8 cellular contexts compared by ENCODE assay signal in the genomic region with DNA sequence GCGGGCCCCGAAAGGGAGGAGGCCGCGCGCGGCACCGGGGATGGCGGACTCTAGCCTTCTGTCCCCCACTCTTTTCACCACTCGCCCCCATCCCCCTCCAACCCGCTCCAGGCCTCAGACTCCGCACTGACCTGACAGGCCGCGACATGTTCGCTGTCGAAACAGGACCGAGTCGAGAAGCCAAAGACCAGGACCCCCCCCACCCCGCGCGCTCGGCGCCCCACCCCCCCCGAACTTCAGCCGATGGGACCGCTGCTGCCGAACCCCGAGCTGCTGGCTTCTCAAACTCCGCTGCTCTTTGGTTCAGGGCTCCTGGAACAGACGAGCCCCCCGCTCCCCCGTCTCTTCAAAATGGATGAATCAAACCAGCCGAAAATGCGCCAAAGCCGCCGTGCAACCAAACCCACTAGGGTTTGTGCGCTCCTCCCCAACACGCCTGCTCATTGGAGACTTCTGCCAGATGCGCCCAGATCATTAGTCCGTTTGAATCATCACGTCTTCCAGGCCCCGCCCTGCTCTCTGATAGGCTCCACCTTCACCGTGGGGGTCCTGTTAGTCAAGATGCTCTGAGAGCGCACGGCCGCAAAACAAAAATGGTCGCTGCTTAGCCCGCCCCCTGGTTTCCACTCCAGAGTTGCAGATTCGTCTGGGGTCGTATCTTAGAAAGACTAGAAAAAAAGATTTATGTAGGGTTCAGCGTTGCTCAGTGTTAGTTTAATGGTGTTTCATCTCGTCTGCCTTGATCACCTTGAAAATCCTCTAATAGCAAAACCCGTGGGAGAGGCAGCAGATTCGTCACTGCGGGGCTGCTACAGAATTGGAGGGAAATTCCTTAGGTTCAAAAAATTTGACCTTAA. TPM values are rescaled to one million over a fixed set of nuclear protein-coding genes. Genes with fewer than 3 reads are reported as not detected.
A peak's percentile ranks its signal among the peaks of the same experiment; 100 is the strongest.
DNase-seq lines count a peak whose midpoint lies in the region; ATAC-seq, FAIRE-seq and TF ChIP-seq lines count a peak whose summit lies in the region.

TSS of gene NUCKS1 (minus strand) at position 357 of the 857 bp plus-strand sequence. CDS start at position 148, 209 bp downstream.

- H3K27me3 ChIP-seq in pancreas (no peaks in the 10 kb centered on the region), tibial artery (no peaks in the 10 kb centered on the region)

- intact Hi-C loops in Right ventricle myocardium superior (cut with DNase I) (no loop called here), pancreas (cut with DNase I) (no loop called here), tibial artery (cut with DNase I; ENCODE audit: low total_unique reads) (loop anchor here (10.0 kb wide), 1 partner anchor 65 kb away; the partner anchor contains the start of gene SLC41A1)

- ATAC-seq in HG02763 (IDR thresholded peaks at IDR 0.05; ENCODE audit: unreplicated experiment), result peak; percentile 78
- ATAC-seq in activated naive CD8-positive, alpha-beta T cell treated with anti-CD3 and anti-CD28 coated beads, Interleukin-2, amount 50 U/mL, for 24 hours, result peak; percentile 86
- ATAC-seq in Right ventricle myocardium superior (ENCODE audit: poor library complexity), result peak; percentile 85
- ATAC-seq in pancreas, result peak; percentile 80 to 89 (median 84)

- H3K27me3 Mint-ChIP-seq in activated naive CD8-positive, alpha-beta T cell treated with anti-CD3 and anti-CD28 coated beads, Interleukin-2, amount 50 U/mL, for 24 hours, result peaks cover 3% of the 10 kb centered on the region

- peak within 1 kb of the TSS; percentile 97 for H3K27ac Mint-ChIP-seq in activated naive CD8-positive, alpha-beta T cell treated with anti-CD3 and anti-CD28 coated beads, Interleukin-2, amount 50 U/mL, for 24 hours

- peak within 1 kb of the TSS; percentile 99 for H3K4me3 Mint-ChIP-seq in activated naive CD8-positive, alpha-beta T cell treated with anti-CD3 and anti-CD28 coated beads, Interleukin-2, amount 50 U/mL, for 24 hours

- H3K27ac ChIP-seq in pancreas, result peak within 1 kb of the TSS; percentile 84 to 95 (median 93)
- H3K27ac ChIP-seq in tibial artery, result peak within 1 kb of the TSS; percentile 98 to 99

- H3K4me1 Mint-ChIP-seq in activated naive CD8-positive, alpha-beta T cell treated with anti-CD3 and anti-CD28 coated beads, Interleukin-2, amount 50 U/mL, for 24 hours, result peaks cover 44% of the 10 kb centered on the region

- peak within 1 kb of the TSS; percentile 66 for H3K4me3 ChIP-seq in GM12865 (ENCODE audit: low read depth, low read length)
- H3K4me3 ChIP-seq in pancreas, result peak within 1 kb of the TSS; percentile 71 to 83 (median 74)
- peak within 1 kb of the TSS; percentile 91 to 99 for H3K4me3 ChIP-seq in tibial artery

- 1% methylated on average over 52 to 54 of the region's 54 CpGs for WGBS in pancreas, 2 donors

- H3K9me3 ChIP-seq in pancreas, result no peaks in the 10 kb centered on the region
- H3K9me3 ChIP-seq in tibial artery, result no peaks in the 10 kb centered on the region

- H3K36me3 Mint-ChIP-seq in activated naive CD8-positive, alpha-beta T cell treated with anti-CD3 and anti-CD28 coated beads, Interleukin-2, amount 50 U/mL, for 24 hours (ENCODE audit: low read depth), result peaks cover 33% of the 10 kb centered on the region

- H3K36me3 ChIP-seq in pancreas, result no peaks in the 10 kb centered on the region
- H3K36me3 ChIP-seq in tibial artery, result no peaks in the 10 kb centered on the region

- H3K9me3 Mint-ChIP-seq in activated naive CD8-positive, alpha-beta T cell treated with anti-CD3 and anti-CD28 coated beads, Interleukin-2, amount 50 U/mL, for 24 hours, result no peaks in the 10 kb centered on the region

- TF ChIP-seq CTCF in GM12865 (IDR thresholded peaks at IDR 0.05; ENCODE audit: insufficient read depth, low read depth, low read length, missing control alignments), result no peak
- TF ChIP-seq CTCF in pancreas (IDR thresholded peaks at IDR 0.05), result no peak
- TF ChIP-seq CTCF in tibial artery (IDR thresholded peaks at IDR 0.05), result no peak

- peak; percentile 98 for FAIRE-seq in pancreas (lab: Jason Lieb, UNC)

- DNase-seq in GM12865 (ENCODE audit: low read depth), result peak; percentile 100
- DNase-seq in NCI-H1417 treated with DMSO at 0.1 percent for 48 hours (lab: John Stamatoyannopoulos, UW), result peak; percentile 93
- peak; percentile 99 for DNase-seq in SW480 (ENCODE audit: low spot score)
- peak; percentile 93 for DNase-seq in activated naive CD8-positive, alpha-beta T cell treated with anti-CD3 and anti-CD28 coated beads, Interleukin-2, amount 50 U/mL, for 24 hours
- peak; percentile 98 for DNase-seq in Right ventricle myocardium superior
- DNase-seq in pancreas, result peak; percentile 88 to 99 (median 98)
- peak; percentile 100 for DNase-seq in tibial artery

- peaks cover 4 to 17% (median 16%) of the 10 kb centered on the region in 3 donors for H3K4me1 ChIP-seq in pancreas
- peaks cover 0 to 34% (median 22%) of the 10 kb centered on the region in 4 donors for H3K4me1 ChIP-seq in tibial artery

RNA-seq across cellular contexts. Expression of gene NUCKS1, which starts in this region (rescaled TPM):
- total RNA-seq in Right ventricle myocardium superior (196 TPM), pancreas (10 to 100 TPM; 33.0 to 69.6 (median 53.5) TPM)
- polyA plus RNA-seq in pancreas, result 10 to 100 TPM; 15.1 to 91.4 TPM

Comparison
In these comparisons a context has a peak if more than half of its experiments do, and no peak if none do; other contexts are left out.
1. Peak in every context shown above with its lines: DNase-seq, ATAC-seq, H3K4me3 ChIP-seq and H3K27ac ChIP-seq.